Comparison of ENCODE assay signal across 15 cellular contexts in genomic region chr1:36781098-36781497, GRCh38.
A peak's percentile ranks its signal among the peaks of the same experiment; 100 is the strongest.
DNase-seq lines count a peak whose midpoint lies in the region; TF ChIP-seq lines count a peak whose summit lies in the region.
"Had no signal": no experiment of that assay in that cellular context is flagged by ENCODE, and none has a peak within 500 bp of the region (broad histone marks: within the 10 kb centered on the region; RNA-seq: fewer than 3 reads in every experiment).

No MANE protein-coding gene starts in this region.

- H3K27ac ChIP-seq in OCI-LY7 (ENCODE audit: low read depth, low read length, poor library complexity, severe bottlenecking), result no peak overlapping the region
- H3K27ac ChIP-seq: GM23248 had no signal

- H3K79me2 ChIP-seq in OCI-LY7 (ENCODE audit: insufficient read depth, low read depth, low read length), result no peaks in the 10 kb centered on the region

- H3K4me2 ChIP-seq in OCI-LY7 (ENCODE audit: low read length), result no peak overlapping the region

- no peaks in the 10 kb centered on the region for H3K36me3 ChIP-seq in OCI-LY7 (ENCODE audit: insufficient read depth, low read length)

- H3K4me1 ChIP-seq in OCI-LY7 (ENCODE audit: insufficient read depth, low read length, poor library complexity, severe bottlenecking), result no peaks in the 10 kb centered on the region

- no peaks in the 10 kb centered on the region for H3K9me2 ChIP-seq in OCI-LY7 (ENCODE audit: insufficient read depth, low read length)

- no peak overlapping the region for H2AFZ ChIP-seq in OCI-LY7 (ENCODE audit: low read length)
- H2AFZ ChIP-seq: GM23248 had no signal

- intact Hi-C loops in head of caudate nucleus (cut with DNase I), result no loop called here
- intact Hi-C loops in OCI-LY7 (cut with micrococcal nuclease; ENCODE audit: unreplicated experiment), result no loop called here

- no peaks in the 10 kb centered on the region for H3K9me3 ChIP-seq in OCI-LY7 (ENCODE audit: low read length)

- CTCF ChIA-PET in OCI-LY7 (lab: Charles Lee; ENCODE audit: unreplicated experiment), result no interaction called here

- DNase-seq in Ammon's horn (ENCODE audit: low spot score) (peak; percentile 16), NCI-H1092 (lab: John Stamatoyannopoulos, UW) (peak; percentile 46), NCI-H510A (lab: John Stamatoyannopoulos, UW) (peak; percentile 99), head of caudate nucleus (peak in 27 of 42 donors; percentile 4 to 73 (median 24)), NCI-H1436 (lab: John Stamatoyannopoulos, UW) (no peak), OCI-LY7 (ENCODE audit: low spot score) (no peak), cerebellar nuclear complex (lab: John Stamatoyannopoulos, UW) (no peak), NOMO-1 (lab: John Stamatoyannopoulos, UW; ENCODE audit: unreplicated experiment in 2 of 2) (no peak)
- DNase-seq: COR-L47, GDM1, GM23248, MV-4-11, NCI-H146, NCI-H748 treated with DMSO at 0.1 percent for 48 hours, OCI-M1 had no signal

- POLR2A ChIA-PET in OCI-LY7 (lab: Charles Lee), result no interaction called here

- no TSS peak for BruUV-seq in OCI-LY7 (replicated peaks; lab: Mats Ljungman, UMichigan)

- H4K20me1 ChIP-seq in OCI-LY7 (ENCODE audit: insufficient read depth, low read length), result no peaks in the 10 kb centered on the region

- H3K4me3 ChIP-seq in OCI-LY7 (ENCODE audit: low read depth, low read length, poor library complexity, severe bottlenecking), result no peak overlapping the region
- H3K4me3 ChIP-seq: GM23248 had no signal

- no peak for TF ChIP-seq CTCF in OCI-LY7 (conservative IDR thresholded peaks at IDR 0.05; ENCODE audit: low read length)

Comparison
In these comparisons a context has a peak if more than half of its experiments do, and no peak if none do; other contexts are left out.
1. DNase-seq: peak in Ammon's horn (single experiment), NCI-H1092 (single experiment), NCI-H510A (single experiment) and head of caudate nucleus (27 of 42); none in NCI-H1436 (single experiment), OCI-LY7 (single experiment), cerebellar nuclear complex (0 of 2) and NOMO-1 (0 of 2).